Comparison of ENCODE assay signal across 22 cellular contexts in the genomic region with DNA sequence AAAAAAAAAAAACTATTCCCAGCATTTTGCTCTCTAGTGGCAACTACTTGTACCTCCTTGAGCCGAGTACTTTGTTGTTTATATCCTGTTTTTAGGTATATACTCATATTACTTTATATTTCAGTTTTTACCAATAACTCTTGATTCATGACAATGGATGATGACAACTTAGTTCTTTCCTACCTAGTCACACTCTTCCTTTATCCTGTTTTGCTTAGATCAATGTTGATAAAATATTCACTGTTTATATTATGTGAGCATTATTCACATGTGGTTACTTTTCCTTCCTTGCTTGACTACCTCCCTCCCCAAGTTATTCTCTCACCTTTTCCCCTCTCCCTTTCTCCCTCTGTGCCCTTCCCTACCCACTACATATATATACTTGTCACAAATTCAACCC.
"Had no signal": no experiment of that assay in that cellular context is flagged by ENCODE, and none has a peak within 500 bp of the region (broad histone marks: within the 10 kb centered on the region; RNA-seq: fewer than 3 reads in every experiment).

No MANE protein-coding gene starts in this region.

- H3K9me3 Mint-ChIP-seq: activated naive CD4-positive, alpha-beta T cell treated with anti-CD3 and anti-CD28 coated beads, Interleukin-2, amount 50 U/mL, for 72 hours; naive B cell; stimulated activated naive CD8-positive, alpha-beta T cell treated with anti-CD3 and anti-CD28 coated beads, Interleukin-15, Interleukin-2, amounts not matched to agents 100 ng/mL and 50 ng/mL, for 24 hours; T-helper 1 cell treated with Interleukin-12 subunit alpha and Interleukin-12 subunit beta and Interleukin-4 antibody, amounts not matched to agents 30 μg/mL and 1 μg/mL, for 36 hours had no signal

- ATAC-seq: activated CD4-positive, CD25-positive, alpha-beta regulatory T cell treated with anti-CD3 and anti-CD28 coated beads, Interleukin-2, amount 50 U/mL, for 24 hours; activated naive CD4-positive, alpha-beta T cell treated with anti-CD3 and anti-CD28 coated beads, Interleukin-2, amount 50 U/mL, for 72 hours; foreskin keratinocyte; mucosa of descending colon; right lobe of liver had no signal

- DNase-seq: activated CD4-positive, alpha-beta T cell treated with anti-CD3 and anti-CD28 coated beads, Interleukin-2, amount 50 U/mL, for 1 hour; activated CD8-positive, alpha-beta memory T cell treated with anti-CD3 and anti-CD28 coated beads for 24 hours; activated CD8-positive, alpha-beta memory T cell treated with anti-CD3 and anti-CD28 coated beads, Interleukin-2, amount 50 U/mL, for 48 hours; activated gamma-delta T cell treated with Interleukin-2 at 50 U/mL for 16 hours; adrenal gland; foreskin keratinocyte; hypothalamus; kidney; left ventricle myocardium inferior; mesenchymal stem cell; mucosa of descending colon; naive B cell; ovary; right lobe of liver; small intestine; stimulated activated CD4-positive, alpha-beta T cell treated with anti-CD3 and anti-CD28 coated beads, Interleukin-15, amount 100 ng/mL, for 24 hours; stimulated activated CD4-positive, alpha-beta T cell treated with anti-CD3 and anti-CD28 coated beads, Interleukin-2, amount 100 ng/mL, for 48 hours; uterus had no signal

- H3K27me3 Mint-ChIP-seq: naive B cell; stimulated activated naive CD8-positive, alpha-beta T cell treated with anti-CD3 and anti-CD28 coated beads, Interleukin-15, Interleukin-2, amounts not matched to agents 100 ng/mL and 50 ng/mL, for 24 hours had no signal

- H3K27ac Mint-ChIP-seq: activated naive CD4-positive, alpha-beta T cell treated with anti-CD3 and anti-CD28 coated beads, Interleukin-2, amount 50 U/mL, for 72 hours; stimulated activated naive CD8-positive, alpha-beta T cell treated with anti-CD3 and anti-CD28 coated beads, Interleukin-15, Interleukin-2, amounts not matched to agents 100 ng/mL and 50 ng/mL, for 24 hours; T-helper 1 cell treated with Interleukin-12 subunit alpha and Interleukin-12 subunit beta and Interleukin-4 antibody, amounts not matched to agents 30 μg/mL and 1 μg/mL, for 36 hours had no signal

- H3K4me3 Mint-ChIP-seq: stimulated activated naive CD8-positive, alpha-beta T cell treated with anti-CD3 and anti-CD28 coated beads, Interleukin-15, Interleukin-2, amounts not matched to agents 100 ng/mL and 50 ng/mL, for 24 hours; T-helper 1 cell treated with Interleukin-12 subunit alpha and Interleukin-12 subunit beta and Interleukin-4 antibody, amounts not matched to agents 30 μg/mL and 1 μg/mL, for 36 hours had no signal
